Comparison of ENCODE assay signal across 8 cellular contexts in the genomic region with DNA sequence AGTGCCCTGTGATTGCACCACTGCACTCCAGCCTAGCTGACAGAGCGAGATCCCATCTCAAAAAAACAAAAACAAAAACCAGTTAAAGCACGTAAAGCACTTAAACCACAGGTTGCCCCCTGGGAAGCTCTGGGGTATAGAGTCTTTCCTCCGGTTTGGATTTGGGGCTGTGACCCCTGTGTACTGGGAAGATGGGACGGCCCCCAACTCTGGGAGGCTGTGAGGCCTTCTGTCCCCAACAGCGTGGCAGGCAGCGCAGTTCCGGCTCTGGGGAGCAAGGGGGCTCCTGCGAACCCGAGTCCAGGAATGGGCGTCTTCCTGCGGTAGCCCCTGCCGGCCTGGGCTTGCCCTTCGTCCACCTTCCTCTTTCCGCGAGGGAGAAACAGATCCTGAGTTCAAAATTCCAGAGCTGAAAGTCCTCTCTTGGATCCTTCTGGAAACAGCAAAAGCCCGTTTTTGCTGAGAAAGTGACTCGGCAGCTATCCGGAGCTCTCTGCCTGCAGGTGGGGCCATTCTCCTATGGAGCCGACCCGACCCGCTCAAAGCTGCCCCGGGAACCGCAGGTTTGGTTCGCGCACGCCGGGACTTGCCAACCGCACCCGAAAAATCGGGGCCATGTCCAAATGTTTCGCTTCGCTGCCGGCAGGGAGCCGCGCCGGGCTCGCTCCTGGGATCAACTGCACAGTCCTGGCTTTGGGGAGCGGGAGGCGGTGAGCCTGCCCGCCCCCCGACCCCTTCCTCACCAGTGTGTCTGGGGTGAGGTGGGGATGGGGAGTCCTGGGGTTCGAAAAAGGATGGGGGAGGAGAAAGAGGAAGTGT. TPM values are rescaled to one million over a fixed set of nuclear protein-coding genes. Genes with fewer than 3 reads are reported as not detected.
A peak's percentile ranks its signal among the peaks of the same experiment; 100 is the strongest.
DNase-seq lines count a peak whose midpoint lies in the region; ATAC-seq and TF ChIP-seq lines count a peak whose summit lies in the region.

No MANE protein-coding gene starts in this region.

- peak overlapping the region; percentile 36 for H3K4me3 ChIP-seq in KMS-11 (IDR thresholded peaks at IDR 0.05; ENCODE audit: insufficient read depth, low read depth, low read length)

- no peaks in the 10 kb centered on the region for H3K36me3 Mint-ChIP-seq in endothelial cell (ENCODE audit: low read depth, unreplicated experiment)

- peak overlapping the region; percentile 93 for H2AFZ ChIP-seq in KMS-11 (ENCODE audit: low read depth)

- peak overlapping the region; percentile 82 for H3K4me3 Mint-ChIP-seq in endothelial cell (ENCODE audit: unreplicated experiment)

- H3K9me3 Mint-ChIP-seq in endothelial cell (ENCODE audit: unreplicated experiment) = no peaks in the 10 kb centered on the region

- ATAC-seq in HG03565 (IDR thresholded peaks at IDR 0.05; ENCODE audit: unreplicated experiment) (no peak), HG03457 (IDR thresholded peaks at IDR 0.05; ENCODE audit: unreplicated experiment) (no peak)

- peak overlapping the region; percentile 97 for H3K4me2 ChIP-seq in KMS-11

- peak; percentile 38 for DNase-seq in COLO829 (ENCODE audit: low spot score)
- DNase-seq in activated CD8-positive, alpha-beta memory T cell treated with anti-CD3 and anti-CD28 coated beads for 1 hour (ENCODE audit: extremely low read depth in 1 of 2, low read depth in 1 of 2) = peak; percentile 7 to 42
- DNase-seq in endothelial cell (ENCODE audit: low spot score) = peak; percentile 59
- DNase-seq in midbrain (lab: John Stamatoyannopoulos, UW) = peak; percentile 42
- peak; percentile 67 for DNase-seq in stimulated activated CD8-positive, alpha-beta memory T cell treated with anti-CD3 and anti-CD28 coated beads, Interleukin-4, amount 100 ng/mL, for 48 hours

- peaks cover 10% of the 10 kb centered on the region for H3K4me1 ChIP-seq in KMS-11 (ENCODE audit: low read depth, poor library complexity, severe bottlenecking)

- no peaks in the 10 kb centered on the region for H3K36me3 ChIP-seq in KMS-11 (ENCODE audit: insufficient read depth)

- H4K20me1 ChIP-seq in KMS-11 (ENCODE audit: insufficient read depth) = no peaks in the 10 kb centered on the region

- TF ChIP-seq CTCF in KMS-11 (conservative IDR thresholded peaks at IDR 0.05; ENCODE audit: low read depth, low read length) (peak; percentile 63), endothelial cell (IDR thresholded peaks at IDR 0.05; ENCODE audit: unreplicated experiment) (no peak)

- peak overlapping the region; percentile 56; the same call in 1 of the 2 replicates for H3K9ac ChIP-seq in KMS-11

- H3K27me3 ChIP-seq in KMS-11 (ENCODE audit: insufficient read depth, low read depth) = peaks cover 11% of the 10 kb centered on the region; the same call in 1 of the 2 replicates

- peaks cover 37% of the 10 kb centered on the region for H3K4me1 Mint-ChIP-seq in endothelial cell (ENCODE audit: unreplicated experiment)

- H3K27ac Mint-ChIP-seq in endothelial cell (ENCODE audit: unreplicated experiment) = no peak overlapping the region

- peaks cover 1% of the 10 kb centered on the region for H3K27me3 Mint-ChIP-seq in endothelial cell (ENCODE audit: unreplicated experiment)

- no peak overlapping the region for H3K27ac ChIP-seq in KMS-11

- no peaks in the 10 kb centered on the region for H3K79me2 ChIP-seq in KMS-11 (ENCODE audit: insufficient read depth, low read depth)

RNA-seq across cellular contexts. Expression of a gene that starts 36.3 kb away (rescaled TPM):
- total RNA-seq in endothelial cell (ENCODE audit: unreplicated experiment) = 17.9 TPM

RNA-seq across cellular contexts. Expression of a gene that starts 43.8 kb away (rescaled TPM):
- total RNA-seq in endothelial cell (ENCODE audit: unreplicated experiment) = 148 TPM

RNA-seq across cellular contexts. Expression of a gene that starts 55.5 kb away (rescaled TPM):
- not detected for total RNA-seq in endothelial cell (ENCODE audit: unreplicated experiment)
